In the genomic region with DNA sequence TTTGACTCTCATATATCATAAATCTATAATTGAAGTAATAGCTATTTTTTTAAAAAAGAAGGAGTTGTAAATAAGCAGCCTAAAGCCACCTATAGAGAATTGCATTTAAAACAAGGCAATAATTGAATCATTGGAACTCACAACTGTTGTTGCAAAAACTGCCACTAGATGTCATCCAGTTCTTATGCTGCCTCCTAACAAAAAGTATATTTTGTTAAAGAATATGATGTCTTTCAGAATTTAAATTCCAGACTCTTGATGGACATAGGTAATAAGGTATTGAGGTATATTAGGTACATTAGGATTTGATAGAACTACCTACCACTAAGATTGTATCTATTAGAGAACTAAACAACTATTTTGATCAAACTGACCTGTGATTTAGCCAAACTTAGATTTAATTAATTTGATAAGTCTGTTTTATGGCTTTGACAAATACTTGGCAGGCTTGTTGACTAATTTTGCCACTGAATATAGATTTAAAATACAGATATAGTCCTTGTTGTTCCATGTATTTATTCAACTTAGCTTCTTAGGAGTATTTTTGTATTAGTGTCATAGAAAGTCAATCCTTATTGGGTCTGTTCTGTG, we compare ENCODE assay signal across 8 cellular contexts.
DNase-seq lines count a peak whose midpoint lies in the region; ATAC-seq and TF ChIP-seq lines count a peak whose summit lies in the region.

No MANE protein-coding gene starts in this region.

- ATAC-seq in HG02973 (IDR thresholded peaks at IDR 0.05; ENCODE audit: unreplicated experiment) = no peak
- ATAC-seq in stimulated activated effector memory CD8-positive, alpha-beta T cell treated with anti-CD3 and anti-CD28 coated beads, Interleukin-12 subunit alpha, Interleukin-12 subunit beta, amount 100 ng/mL, for 72 hours = no peak

- TF ChIP-seq CTCF in GM12864 (IDR thresholded peaks at IDR 0.05; ENCODE audit: low read depth, low read length, missing control alignments) (peak; percentile 44), LNCAP (IDR thresholded peaks at IDR 0.05) (peak; percentile 73), cardiac fibroblast (IDR thresholded peaks at IDR 0.05; ENCODE audit: low read depth, low read length) (peak; percentile 34), nephron progenitor cell (IDR thresholded peaks at IDR 0.05) (peak; percentile 73)

- peaks cover 24% of the 10 kb centered on the region for H3K9me3 Mint-ChIP-seq in nephron progenitor cell
- peaks cover 17% of the 10 kb centered on the region for H3K9me3 Mint-ChIP-seq in stimulated activated effector memory CD8-positive, alpha-beta T cell treated with anti-CD3 and anti-CD28 coated beads, Interleukin-12 subunit alpha, Interleukin-12 subunit beta, amount 100 ng/mL, for 72 hours

- DNase-seq in GM12864 (ENCODE audit: low read depth) (no peak), cardiac fibroblast (ENCODE audit: low read depth in 2 of 2) (peak; percentile 8 to 40), nephron progenitor cell (no peak), NCI-H2227 treated with DMSO at 0.1 percent for 48 hours (lab: John Stamatoyannopoulos, UW) (no peak)
- DNase-seq in effector CD4-positive, alpha-beta T cell = no peak
- DNase-seq in stimulated activated effector memory CD8-positive, alpha-beta T cell treated with anti-CD3 and anti-CD28 coated beads, Interleukin-12 subunit alpha, Interleukin-12 subunit beta, amount 100 ng/mL, for 72 hours (ENCODE audit: low spot score in 2 of 2) = no peak

- H3K36me3 Mint-ChIP-seq in nephron progenitor cell (ENCODE audit: low read depth) = peaks cover 16% of the 10 kb centered on the region
- H3K36me3 Mint-ChIP-seq in stimulated activated effector memory CD8-positive, alpha-beta T cell treated with anti-CD3 and anti-CD28 coated beads, Interleukin-12 subunit alpha, Interleukin-12 subunit beta, amount 100 ng/mL, for 72 hours = no peaks in the 10 kb centered on the region

- H3K4me3 ChIP-seq in GM12864 (ENCODE audit: low read depth, low read length) = no peak overlapping the region
- no peak overlapping the region for H3K4me3 ChIP-seq in cardiac fibroblast (replicated peaks in 1 of 2; ENCODE audit: low read depth in 2 of 2, low read length in 2 of 2)

- H3K4me3 Mint-ChIP-seq in nephron progenitor cell = no peak overlapping the region
- H3K4me3 Mint-ChIP-seq in stimulated activated effector memory CD8-positive, alpha-beta T cell treated with anti-CD3 and anti-CD28 coated beads, Interleukin-12 subunit alpha, Interleukin-12 subunit beta, amount 100 ng/mL, for 72 hours = no peak overlapping the region

- no peaks in the 10 kb centered on the region for H3K27me3 Mint-ChIP-seq in nephron progenitor cell (ENCODE audit: low read depth, poor library complexity)

- H3K4me1 Mint-ChIP-seq in nephron progenitor cell = peaks cover 48% of the 10 kb centered on the region
- H3K4me1 Mint-ChIP-seq in stimulated activated effector memory CD8-positive, alpha-beta T cell treated with anti-CD3 and anti-CD28 coated beads, Interleukin-12 subunit alpha, Interleukin-12 subunit beta, amount 100 ng/mL, for 72 hours = no peaks in the 10 kb centered on the region

- H3K27ac Mint-ChIP-seq in nephron progenitor cell = no peak overlapping the region
- no peak overlapping the region for H3K27ac Mint-ChIP-seq in stimulated activated effector memory CD8-positive, alpha-beta T cell treated with anti-CD3 and anti-CD28 coated beads, Interleukin-12 subunit alpha, Interleukin-12 subunit beta, amount 100 ng/mL, for 72 hours

Comparison
In these comparisons a context has a peak if more than half of its experiments do, and no peak if none do; other contexts are left out.
1. DNase-seq: peak in cardiac fibroblast (2 of 2); none in GM12864 (single experiment), nephron progenitor cell (single experiment), NCI-H2227 treated with DMSO at 0.1 percent for 48 hours (single experiment), effector CD4-positive, alpha-beta T cell (single experiment) and stimulated activated effector memory CD8-positive, alpha-beta T cell treated with anti-CD3 and anti-CD28 coated beads, Interleukin-12 subunit alpha, Interleukin-12 subunit beta, amount 100 ng/mL, for 72 hours (0 of 2).
2. Peak in every context shown above with its lines, with median percentiles within 50 percentile points of each other: CTCF ChIP-seq.